In the genomic region with DNA sequence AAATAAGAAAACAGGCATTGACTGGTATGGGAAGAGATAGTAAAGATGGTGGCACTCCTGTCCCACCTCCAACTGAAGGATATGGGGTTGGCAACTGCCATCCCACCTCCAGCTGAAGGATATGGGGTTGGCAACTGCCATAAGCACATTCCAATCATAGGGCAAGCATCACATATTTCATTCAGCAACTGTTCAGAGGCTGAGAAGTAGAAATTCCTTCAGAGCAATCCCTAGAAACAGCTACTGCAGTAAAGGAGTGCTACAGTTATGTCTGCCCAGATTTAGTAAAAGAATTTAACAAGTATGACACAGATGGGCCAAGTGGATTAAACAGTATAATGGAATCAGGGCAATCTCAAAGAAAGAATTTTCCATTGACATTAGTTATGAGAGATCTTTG, we compare ENCODE assay signal across 15 cellular contexts.
DNase-seq lines count a peak whose midpoint lies in the region; ATAC-seq and TF ChIP-seq lines count a peak whose summit lies in the region.
"Had no signal": no experiment of that assay in that cellular context is flagged by ENCODE, and none has a peak within 500 bp of the region (broad histone marks: within the 10 kb centered on the region; RNA-seq: fewer than 3 reads in every experiment).

No MANE protein-coding gene starts in this region.

- no peak for ATAC-seq in Right ventricle myocardium inferior

- peak overlapping the region; percentile 58 for H3K27ac Mint-ChIP-seq in chondrocyte (ENCODE audit: unreplicated experiment)
- H3K27ac Mint-ChIP-seq: CD4-positive, CD25-positive, alpha-beta regulatory T cell; H9; IgD-negative memory B cell had no signal

- H3K4me3 ChIP-seq in retinal pigment epithelial cell (ENCODE audit: low read length) = no peak overlapping the region
- H3K4me3 ChIP-seq: BLaER1 treated with 17β-estradiol and CSF1 and Interleukin-3, amounts not matched to agents 10 nM and 100 nM had no signal

- no peak for TF ChIP-seq CTCF in chondrocyte (IDR thresholded peaks at IDR 0.05)
- TF ChIP-seq CTCF in retinal pigment epithelial cell (conservative IDR thresholded peaks at IDR 0.05; ENCODE audit: low read depth, low read length) = no peak

- no peaks in the 10 kb centered on the region for H3K27me3 Mint-ChIP-seq in chondrocyte (ENCODE audit: low read depth)
- H3K27me3 Mint-ChIP-seq: CD4-positive, CD25-positive, alpha-beta regulatory T cell; IgD-negative memory B cell had no signal

- H3K9me3 Mint-ChIP-seq in chondrocyte (ENCODE audit: low read depth) = no peaks in the 10 kb centered on the region
- H3K9me3 Mint-ChIP-seq: H9, IgD-negative memory B cell had no signal

- H3K36me3 Mint-ChIP-seq in chondrocyte (ENCODE audit: low read depth) = no peaks in the 10 kb centered on the region
- H3K36me3 Mint-ChIP-seq: CD4-positive, CD25-positive, alpha-beta regulatory T cell; IgD-negative memory B cell had no signal

- H3K4me3 Mint-ChIP-seq in chondrocyte (ENCODE audit: unreplicated experiment) = no peak overlapping the region
- H3K4me3 Mint-ChIP-seq: CD4-positive, CD25-positive, alpha-beta regulatory T cell; H9; IgD-negative memory B cell had no signal

- peak; percentile 7 for DNase-seq in AG08395 (ENCODE audit: low spot score)
- peak; percentile 44 for DNase-seq in EH (ENCODE audit: low read depth)
- DNase-seq in chondrocyte (ENCODE audit: low spot score) = no peak
- peak; percentile 13 for DNase-seq in retinal pigment epithelial cell (ENCODE audit: low read depth)
- DNase-seq in AML-193 (lab: John Stamatoyannopoulos, UW) = no peak
- no peak for DNase-seq in Right ventricle myocardium inferior (ENCODE audit: missing footprints)
- DNase-seq in NCI-H510A treated with DMSO at 0.1 percent for 48 hours (lab: John Stamatoyannopoulos, UW) = no peak
- DNase-seq: Calu3; CD4-positive, CD25-positive, alpha-beta regulatory T cell; DMS 273 treated with DMSO at 0.1 percent for 48 hours; GOT3; H9; KG1 had no signal

- intact Hi-C loops in Right ventricle myocardium inferior (cut with DNase I) = no loop called here

- H3K4me1 Mint-ChIP-seq in chondrocyte (ENCODE audit: low read depth) = peaks cover 33% of the 10 kb centered on the region
- H3K4me1 Mint-ChIP-seq: CD4-positive, CD25-positive, alpha-beta regulatory T cell; H9; IgD-negative memory B cell had no signal

Comparison
In these comparisons a context has a peak if more than half of its experiments do, and no peak if none do; other contexts are left out.
1. DNase-seq: peak in AG08395 (single experiment), EH (single experiment) and retinal pigment epithelial cell (single experiment); none in chondrocyte (single experiment), AML-193 (0 of 2), Right ventricle myocardium inferior (single experiment) and NCI-H510A treated with DMSO at 0.1 percent for 48 hours (single experiment).